In genomic region chr5:4199461-4199860, GRCh38 we compare ENCODE assay signal across 27 cellular contexts.
"Had no signal": no experiment of that assay in that cellular context is flagged by ENCODE, and none has a peak within 500 bp of the region (broad histone marks: within the 10 kb centered on the region; RNA-seq: fewer than 3 reads in every experiment).

No MANE protein-coding gene starts in this region.

- H3K36me3 Mint-ChIP-seq: naive thymus-derived CD4-positive, alpha-beta T cell; neural progenitor cell; stimulated activated effector memory CD8-positive, alpha-beta T cell treated with anti-CD3 and anti-CD28 coated beads, Interleukin-12 subunit alpha, Interleukin-12 subunit beta, amount 100 ng/mL, for 72 hours; type B pancreatic cell had no signal

- H3K4me3 Mint-ChIP-seq: dendritic cell treated with granulocyte-macrophage colony-stimulating factor and Interleukin-4, amounts not matched to agents 40 ng/mL and 50 ng/mL, for 4 days; naive thymus-derived CD4-positive, alpha-beta T cell; nephron; neural progenitor cell; stimulated activated effector memory CD8-positive, alpha-beta T cell treated with anti-CD3 and anti-CD28 coated beads, Interleukin-12 subunit alpha, Interleukin-12 subunit beta, amount 100 ng/mL, for 72 hours; type B pancreatic cell had no signal

- H3K9ac ChIP-seq: neural progenitor cell had no signal

- H3K36me3 ChIP-seq: colonic mucosa, gastroesophageal sphincter, heart left ventricle, left lung, neural progenitor cell, prostate gland, right atrium auricular region, stomach, thyroid gland had no signal

- H3K4me1 ChIP-seq: colonic mucosa, gastroesophageal sphincter, heart left ventricle, left lung, prostate gland, right atrium auricular region, stomach, thyroid gland had no signal

- H3K9me3 Mint-ChIP-seq: dendritic cell treated with granulocyte-macrophage colony-stimulating factor and Interleukin-4, amounts not matched to agents 40 ng/mL and 50 ng/mL, for 4 days; nephron; neural progenitor cell; type B pancreatic cell had no signal

- H3K27ac Mint-ChIP-seq: dendritic cell treated with granulocyte-macrophage colony-stimulating factor and Interleukin-4, amounts not matched to agents 40 ng/mL and 50 ng/mL, for 4 days; naive thymus-derived CD4-positive, alpha-beta T cell; nephron; stimulated activated effector memory CD8-positive, alpha-beta T cell treated with anti-CD3 and anti-CD28 coated beads, Interleukin-12 subunit alpha, Interleukin-12 subunit beta, amount 100 ng/mL, for 72 hours; type B pancreatic cell had no signal

- H3K4me2 ChIP-seq: hepatocyte, neural progenitor cell, smooth muscle cell had no signal

- H3K4me1 Mint-ChIP-seq: stimulated activated effector memory CD8-positive, alpha-beta T cell treated with anti-CD3 and anti-CD28 coated beads, Interleukin-12 subunit alpha, Interleukin-12 subunit beta, amount 100 ng/mL, for 72 hours had no signal

- H3K79me2 ChIP-seq: hepatocyte had no signal

- H3K9me3 ChIP-seq: gastroesophageal sphincter, heart left ventricle, left lung, prostate gland, right atrium auricular region, stomach, thyroid gland had no signal

- DNase-seq: colonic mucosa; effector CD8-positive, alpha-beta T cell; erythroblast; foreskin fibroblast; heart left ventricle; left cardiac atrium; left lung; mesenchymal stem cell; midbrain; naive thymus-derived CD4-positive, alpha-beta T cell; stimulated activated CD4-positive, alpha-beta T cell treated with anti-CD3 and anti-CD28 coated beads, Interleukin-12 subunit alpha, Interleukin-12 subunit beta, amount 100 ng/mL, for 4 hours; stimulated activated CD4-positive, alpha-beta T cell treated with anti-CD3 and anti-CD28 coated beads, Interleukin-1b, Interleukin-23, amount 100 ng/mL, for 48 hours; stimulated activated CD4-positive, alpha-beta T cell treated with anti-CD3 and anti-CD28 coated beads, Interleukin-4, amount 100 ng/mL, for 24 hours; stimulated activated naive CD4-positive, alpha-beta T cell treated with Interleukin-2 at 50 U/mL for 16 hours; stomach; thyroid gland had no signal

- ATAC-seq: gastroesophageal sphincter; heart left ventricle; left cardiac atrium; left lung; naive thymus-derived CD4-positive, alpha-beta T cell; sciatic nerve; stimulated activated effector memory CD8-positive, alpha-beta T cell treated with anti-CD3 and anti-CD28 coated beads, Interleukin-12 subunit alpha, Interleukin-12 subunit beta, amount 100 ng/mL, for 72 hours had no signal

- H3K27me3 ChIP-seq: colonic mucosa, heart left ventricle, left lung, neural progenitor cell, right atrium auricular region, stomach, thyroid gland had no signal

- H3K27me3 Mint-ChIP-seq: dendritic cell treated with granulocyte-macrophage colony-stimulating factor and Interleukin-4, amounts not matched to agents 40 ng/mL and 50 ng/mL, for 4 days; naive thymus-derived CD4-positive, alpha-beta T cell had no signal

- H3K27ac ChIP-seq: colonic mucosa, gastroesophageal sphincter, heart left ventricle, hepatocyte, left lung, neural progenitor cell, prostate gland, right atrium auricular region, stomach, thyroid gland had no signal

- H3K4me3 ChIP-seq: colonic mucosa, gastroesophageal sphincter, heart left ventricle, hepatocyte, left lung, neural progenitor cell, prostate gland, right atrium auricular region, smooth muscle cell, stomach, thyroid gland had no signal

- H2AFZ ChIP-seq: hepatocyte, neural progenitor cell had no signal
